Comparison of ENCODE assay signal across 1 cellular context in genomic region chr15:42736793-42737528, GRCh38.
TF ChIP-seq lines count a peak whose summit lies in the region.

CDAN1 (minus strand) TSS chr15:42737128; CDS start chr15:42737102, 26 bp downstream.

TF ChIP-seq in SK-N-SH, 30 proteins besides CTCF, POLR2A, EP300 and RAD21 (continued from another document):
- TF ChIP-seq, protein P1, sequence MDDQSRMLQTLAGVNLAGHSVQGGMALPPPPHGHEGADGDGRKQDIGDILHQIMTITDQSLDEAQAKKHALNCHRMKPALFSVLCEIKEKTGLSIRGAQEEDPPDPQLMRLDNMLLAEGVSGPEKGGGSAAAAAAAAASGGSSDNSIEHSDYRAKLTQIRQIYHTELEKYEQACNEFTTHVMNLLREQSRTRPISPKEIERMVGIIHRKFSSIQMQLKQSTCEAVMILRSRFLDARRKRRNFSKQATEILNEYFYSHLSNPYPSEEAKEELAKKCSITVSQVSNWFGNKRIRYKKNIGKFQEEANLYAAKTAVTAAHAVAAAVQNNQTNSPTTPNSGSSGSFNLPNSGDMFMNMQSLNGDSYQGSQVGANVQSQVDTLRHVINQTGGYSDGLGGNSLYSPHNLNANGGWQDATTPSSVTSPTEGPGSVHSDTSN (IDR thresholded peaks at IDR 0.05), result no peak
- TF ChIP-seq TEAD4 (IDR thresholded peaks at IDR 0.05; ENCODE audit: borderline replicate concordance, insufficient read depth) (no peak), YY1 (IDR thresholded peaks at IDR 0.05; ENCODE audit: low read depth) (peak; percentile 82), NRF1 (IDR thresholded peaks at IDR 0.05; ENCODE audit: low read depth, low read length) (peak; percentile 79), MXI1 (IDR thresholded peaks at IDR 0.05; ENCODE audit: low read depth, low read length) (no peak), SIN3A (IDR thresholded peaks at IDR 0.05; ENCODE audit: borderline replicate concordance, low read depth, low read length) (no peak; the same call in 1 of the 2 replicates), TAF1 (IDR thresholded peaks at IDR 0.05; ENCODE audit: borderline replicate concordance, low read depth, low read length) (peak; percentile 45), POLR2AphosphoS5 (IDR thresholded peaks at IDR 0.05; ENCODE audit: low read depth, low read length) (peak; percentile 85)
- TF ChIP-seq, protein P2, sequence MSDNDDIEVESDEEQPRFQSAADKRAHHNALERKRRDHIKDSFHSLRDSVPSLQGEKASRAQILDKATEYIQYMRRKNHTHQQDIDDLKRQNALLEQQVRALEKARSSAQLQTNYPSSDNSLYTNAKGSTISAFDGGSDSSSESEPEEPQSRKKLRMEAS (IDR thresholded peaks at IDR 0.05; ENCODE audit: low read depth), result peak; percentile 10; the same call in 1 of the 2 replicates
TF ChIP-seq in SK-N-SH: peak in this region for 5.
